ENCODE assay signal across 18 cellular contexts in genomic region chr2:224722250-224722649, GRCh38. TPM values are rescaled to one million over a fixed set of nuclear protein-coding genes. Genes with fewer than 3 reads are reported as not detected.
DNase-seq lines count a peak whose midpoint lies in the region; ATAC-seq and TF ChIP-seq lines count a peak whose summit lies in the region.
"Had no signal": no experiment of that assay in that cellular context is flagged by ENCODE, and none has a peak within 500 bp of the region (broad histone marks: within the 10 kb centered on the region; RNA-seq: fewer than 3 reads in every experiment).

No MANE protein-coding gene starts in this region.

- no peak overlapping the region for H2AFZ ChIP-seq in neural cell (ENCODE audit: low read depth, low read length)

- ATAC-seq in HG03521 (IDR thresholded peaks at IDR 0.05; ENCODE audit: unreplicated experiment) (no peak), GM19023 (IDR thresholded peaks at IDR 0.05; ENCODE audit: unreplicated experiment) (no peak), right lobe of liver (no peak)
- ATAC-seq: K562; stimulated activated naive B cell treated with anti-CD40 and anti-IgM and Interleukin-4, amounts not matched to agents 10 μg/mL and 1 μg/mL and 100 μg/mL, for 72 hours had no signal

- H3K27me3 ChIP-seq in neural cell (ENCODE audit: insufficient read depth, low read depth, low read length), result no peaks in the 10 kb centered on the region
- no peaks in the 10 kb centered on the region for H3K27me3 ChIP-seq in right lobe of liver
- H3K27me3 ChIP-seq: adrenal gland, tibial nerve had no signal

- no peak overlapping the region for H3K4me3 ChIP-seq in astrocyte of the cerebellum (ENCODE audit: low read depth, low read length)
- peak overlapping the region; percentile 34 for H3K4me3 ChIP-seq in neural cell (ENCODE audit: low read length)
- no peak overlapping the region for H3K4me3 ChIP-seq in right lobe of liver
- H3K4me3 ChIP-seq: adrenal gland, K562, tibial nerve had no signal

- H3K27ac ChIP-seq in neural cell (ENCODE audit: low read length) (peak overlapping the region; percentile 64), right lobe of liver (no peak overlapping the region)
- H3K27ac ChIP-seq: adrenal gland, epithelial cell of prostate, tibial nerve had no signal

- intact Hi-C loops in right lobe of liver (cut with DNase I), result no loop called here

- peak; percentile 64 for DNase-seq in EL
- peak; percentile 47 for DNase-seq in HT1080 (ENCODE audit: low read depth)
- DNase-seq in astrocyte of the cerebellum (ENCODE audit: low read depth), result peak; percentile 11
- no peak for DNase-seq in activated naive CD4-positive, alpha-beta T cell (lab: John Stamatoyannopoulos, UW)
- no peak for DNase-seq in right lobe of liver
- DNase-seq: adrenal gland; glutamatergic neuron; NCI-H1417 treated with DMSO at 0.1 percent for 48 hours; NCI-H510A; OCI-M1; stimulated activated naive B cell treated with anti-CD40 and anti-IgM and Interleukin-4, amounts not matched to agents 10 μg/mL and 1 μg/mL and 100 μg/mL, for 72 hours had no signal

- H3K36me3 ChIP-seq in neural cell (ENCODE audit: insufficient read depth, low read length) (no peaks in the 10 kb centered on the region), right lobe of liver (no peaks in the 10 kb centered on the region)
- H3K36me3 ChIP-seq: adrenal gland, tibial nerve had no signal

- H4K20me1 ChIP-seq in neural cell (ENCODE audit: insufficient read depth), result no peaks in the 10 kb centered on the region

- H3K9me3 ChIP-seq in neural cell (ENCODE audit: low read length) (no peaks in the 10 kb centered on the region), right lobe of liver (no peaks in the 10 kb centered on the region)
- H3K9me3 ChIP-seq: adrenal gland had no signal

- H3K4me1 ChIP-seq in right lobe of liver, result peaks cover 0 to 4% (median 0%) of the 10 kb centered on the region in 4 donors
- H3K4me1 ChIP-seq: adrenal gland, tibial nerve had no signal

- no peak for TF ChIP-seq CTCF in astrocyte of the cerebellum (IDR thresholded peaks at IDR 0.05; ENCODE audit: low read depth, low read length, missing control alignments)
- no peak for TF ChIP-seq CTCF in neural cell (IDR thresholded peaks at IDR 0.05; ENCODE audit: poor library complexity, severe bottlenecking)
- TF ChIP-seq CTCF in right lobe of liver (IDR thresholded peaks at IDR 0.05), result no peak

- TF ChIP-seq RAD21 in neural cell (conservative IDR thresholded peaks at IDR 0.05), result no peak

- no peak for TF ChIP-seq POLR2A in right lobe of liver (IDR thresholded peaks at IDR 0.05)

- H3K79me2 ChIP-seq in neural cell (replicated peaks; ENCODE audit: insufficient read depth, low read length), result no peaks in the 10 kb centered on the region

- peak overlapping the region; percentile 17 for H3K4me2 ChIP-seq in neural cell (ENCODE audit: low read length)

- TF ChIP-seq EP300 in neural cell (conservative IDR thresholded peaks at IDR 0.05; ENCODE audit: poor library complexity, severe bottlenecking), result no peak

- H3K9ac ChIP-seq in neural cell (ENCODE audit: low read length), result peak overlapping the region; percentile 31

- WGBS in right lobe of liver (ENCODE audit: insufficient coverage, low coverage, low lambda C conversion rate, missing lambda C conversion rate), result 77% methylated on average over 3 of the region's 3 CpGs

- H3K9me2 ChIP-seq in neural cell (ENCODE audit: insufficient read depth, low read length), result no peaks in the 10 kb centered on the region

- no peaks in the 10 kb centered on the region for H3F3A ChIP-seq in neural cell (ENCODE audit: insufficient read depth, low read length, poor library complexity, severe bottlenecking)

- in situ Hi-C loops in astrocyte of the cerebellum (cut with HindIII; ENCODE audit: low sequenced_read_pairs), result no loop called here

TF ChIP-seq in neural cell, 6 proteins besides CTCF, POLR2A, EP300 and RAD21:
- no peak for TF ChIP-seq MXI1 (conservative IDR thresholded peaks at IDR 0.05; ENCODE audit: poor library complexity, severe bottlenecking)
- no peak for TF ChIP-seq EZH2 (IDR thresholded peaks at IDR 0.05; ENCODE audit: borderline replicate concordance, insufficient read depth, low read length, poor library complexity, severe bottlenecking)
- no peak for TF ChIP-seq REST (IDR thresholded peaks at IDR 0.05; ENCODE audit: borderline replicate concordance)
- TF ChIP-seq TAF1 (IDR thresholded peaks at IDR 0.05; ENCODE audit: low read depth), result no peak
- TF ChIP-seq POLR2AphosphoS5 (IDR thresholded peaks at IDR 0.05), result no peak
- no peak for TF ChIP-seq SMC3 (conservative IDR thresholded peaks at IDR 0.05; ENCODE audit: poor library complexity)

RNA-seq across cellular contexts. Expression of gene CCDC195, which starts 6.1 kb away (rescaled TPM):
- not detected in 2 replicates for total RNA-seq in HT1080 (2014; rRNA removed; shearing (Covaris generic))
- polyA plus RNA-seq in HT1080 (2015; cell fraction: cytosol; rRNA removed), result not detected in 2 replicates
- polyA plus RNA-seq in HT1080 (2015; cell fraction: nucleus; rRNA removed), result not detected in 2 replicates
- 1.8 TPM in 1 of 2 replicates, not detected in the other for polyA plus RNA-seq in neural cell
- polyA minus RNA-seq in neural cell, result not detected in 2 replicates
- not detected for total RNA-seq in right lobe of liver
- total RNA-seq: adrenal gland, K562, SK-MEL-5, tibial nerve had no signal
- polyA plus RNA-seq: adrenal gland, K562 had no signal

Comparison
In these comparisons a context has a peak if more than half of its experiments do, and no peak if none do; other contexts are left out.
1. DNase-seq: peak in EL (single experiment), HT1080 (single experiment) and astrocyte of the cerebellum (single experiment); none in activated naive CD4-positive, alpha-beta T cell (0 of 4) and right lobe of liver (0 of 3).